Comparison of ENCODE assay signal across 1 cellular context in the genomic region with DNA sequence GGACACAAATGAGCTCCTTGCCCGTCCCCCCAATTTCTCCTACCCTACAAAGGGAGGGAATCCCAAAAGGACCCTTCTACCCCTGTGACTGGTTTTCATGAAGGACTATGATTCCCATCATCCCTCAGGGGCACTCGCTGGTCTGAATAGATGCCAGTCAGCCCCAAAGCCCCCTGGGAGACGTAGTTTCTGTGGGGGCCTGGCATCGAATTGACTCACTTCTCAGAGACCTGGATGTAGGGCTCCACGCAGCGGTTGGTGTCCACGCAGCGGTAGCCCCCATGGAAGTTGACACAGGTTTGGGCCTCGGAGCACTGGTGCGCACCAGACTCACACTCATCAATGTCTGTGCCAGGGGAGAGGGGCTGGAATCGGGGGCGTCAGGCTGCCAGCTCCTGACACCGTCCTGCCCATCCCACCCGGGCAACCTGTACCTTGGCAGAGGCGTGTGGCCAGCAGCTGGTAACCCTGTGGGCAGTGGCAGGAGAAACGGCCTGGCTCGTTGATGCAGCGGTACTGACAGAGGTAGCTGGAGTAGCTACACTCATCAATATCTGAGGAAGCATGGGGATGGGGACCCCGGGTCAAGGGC.
TF ChIP-seq lines count a peak whose summit lies in the region.

No MANE protein-coding gene starts in this region.

TF ChIP-seq in K562, 482 proteins besides CTCF, POLR2A, EP300 and RAD21 (continued from another document and continues in another):
- no peak for TF ChIP-seq TSHZ1 (CRISPR knock-in tag; IDR thresholded peaks at IDR 0.05)
- TF ChIP-seq PRMT5 (CRISPR knock-in tag; IDR thresholded peaks at IDR 0.05) = no peak
- peak; percentile 79 for TF ChIP-seq ZNF143 (CRISPR knock-in tag; IDR thresholded peaks at IDR 0.05)
- no peak for TF ChIP-seq HNRNPL (IDR thresholded peaks at IDR 0.05; ENCODE audit: low read depth, low read length)
- TF ChIP-seq PML (IDR thresholded peaks at IDR 0.05; ENCODE audit: low read length) = no peak
- 0 out of 2 replicates have a peak, but pooled peaks have one; percentile 2 for TF ChIP-seq THAP12 (CRISPR knock-in tag; IDR thresholded peaks at IDR 0.05)
- no peak for TF ChIP-seq EWSR1 (IDR thresholded peaks at IDR 0.05; ENCODE audit: borderline replicate concordance, low read depth, partially characterized antibody)
- no peak for TF ChIP-seq MTA3 (IDR thresholded peaks at IDR 0.05; ENCODE audit: borderline replicate concordance)
- TF ChIP-seq MED1 (CRISPR knock-in tag; IDR thresholded peaks at IDR 0.05; ENCODE audit: borderline replicate concordance) = no peak
- no peak for TF ChIP-seq MCM5 (IDR thresholded peaks at IDR 0.05; ENCODE audit: low read depth)
- no peak for TF ChIP-seq PYGO2 (tag; IDR thresholded peaks at IDR 0.05)
- TF ChIP-seq RUNX1 (IDR thresholded peaks at IDR 0.05; ENCODE audit: low read depth) = no peak
- TF ChIP-seq ZEB2 (IDR thresholded peaks at IDR 0.05) = no peak
- TF ChIP-seq CBX3 (IDR thresholded peaks at IDR 0.05; ENCODE audit: borderline replicate concordance in 1 of 2, low read length in 2 of 2) = no peak
- TF ChIP-seq ZKSCAN8 (CRISPR knock-in tag; IDR thresholded peaks at IDR 0.05) = no peak
- TF ChIP-seq U2AF2 (optimal IDR thresholded peaks at IDR 0.05; ENCODE audit: low read depth, low read length) = no peak
- TF ChIP-seq SRSF7 (optimal IDR thresholded peaks at IDR 0.05; ENCODE audit: low read depth, low read length) = no peak
- TF ChIP-seq, protein P1, sequence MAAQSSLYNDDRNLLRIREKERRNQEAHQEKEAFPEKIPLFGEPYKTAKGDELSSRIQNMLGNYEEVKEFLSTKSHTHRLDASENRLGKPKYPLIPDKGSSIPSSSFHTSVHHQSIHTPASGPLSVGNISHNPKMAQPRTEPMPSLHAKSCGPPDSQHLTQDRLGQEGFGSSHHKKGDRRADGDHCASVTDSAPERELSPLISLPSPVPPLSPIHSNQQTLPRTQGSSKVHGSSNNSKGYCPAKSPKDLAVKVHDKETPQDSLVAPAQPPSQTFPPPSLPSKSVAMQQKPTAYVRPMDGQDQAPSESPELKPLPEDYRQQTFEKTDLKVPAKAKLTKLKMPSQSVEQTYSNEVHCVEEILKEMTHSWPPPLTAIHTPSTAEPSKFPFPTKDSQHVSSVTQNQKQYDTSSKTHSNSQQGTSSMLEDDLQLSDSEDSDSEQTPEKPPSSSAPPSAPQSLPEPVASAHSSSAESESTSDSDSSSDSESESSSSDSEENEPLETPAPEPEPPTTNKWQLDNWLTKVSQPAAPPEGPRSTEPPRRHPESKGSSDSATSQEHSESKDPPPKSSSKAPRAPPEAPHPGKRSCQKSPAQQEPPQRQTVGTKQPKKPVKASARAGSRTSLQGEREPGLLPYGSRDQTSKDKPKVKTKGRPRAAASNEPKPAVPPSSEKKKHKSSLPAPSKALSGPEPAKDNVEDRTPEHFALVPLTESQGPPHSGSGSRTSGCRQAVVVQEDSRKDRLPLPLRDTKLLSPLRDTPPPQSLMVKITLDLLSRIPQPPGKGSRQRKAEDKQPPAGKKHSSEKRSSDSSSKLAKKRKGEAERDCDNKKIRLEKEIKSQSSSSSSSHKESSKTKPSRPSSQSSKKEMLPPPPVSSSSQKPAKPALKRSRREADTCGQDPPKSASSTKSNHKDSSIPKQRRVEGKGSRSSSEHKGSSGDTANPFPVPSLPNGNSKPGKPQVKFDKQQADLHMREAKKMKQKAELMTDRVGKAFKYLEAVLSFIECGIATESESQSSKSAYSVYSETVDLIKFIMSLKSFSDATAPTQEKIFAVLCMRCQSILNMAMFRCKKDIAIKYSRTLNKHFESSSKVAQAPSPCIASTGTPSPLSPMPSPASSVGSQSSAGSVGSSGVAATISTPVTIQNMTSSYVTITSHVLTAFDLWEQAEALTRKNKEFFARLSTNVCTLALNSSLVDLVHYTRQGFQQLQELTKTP (IDR thresholded peaks at IDR 0.05; ENCODE audit: low read depth in 1 of 2, partially characterized antibody in 2 of 2) = peak in 1 of 2 experiments; percentile 95
- no peak for TF ChIP-seq ZNF274 (IDR thresholded peaks at IDR 0.05; ENCODE audit: borderline replicate concordance, low read depth, low read length)
- TF ChIP-seq ZNF707 (CRISPR knock-in tag; conservative IDR thresholded peaks at IDR 0.05) = no peak
- TF ChIP-seq UBTF (IDR thresholded peaks at IDR 0.05; ENCODE audit: borderline replicate concordance in 1 of 2, low read depth in 2 of 2, low read length in 2 of 2) = no peak
- no peak for TF ChIP-seq KAT8 (IDR thresholded peaks at IDR 0.05; ENCODE audit: low read depth)
- TF ChIP-seq ZNF324 (CRISPR knock-in tag; IDR thresholded peaks at IDR 0.05) = no peak
- no peak for TF ChIP-seq SMARCA5 (IDR thresholded peaks at IDR 0.05)
- no peak for TF ChIP-seq MYBL2 (IDR thresholded peaks at IDR 0.05; ENCODE audit: low read depth)
- TF ChIP-seq MYBL2 (CRISPR knock-in tag; IDR thresholded peaks at IDR 0.05; ENCODE audit: borderline replicate concordance) = no peak
- no peak for TF ChIP-seq ZNF644 (tag; IDR thresholded peaks at IDR 0.05; ENCODE audit: low read depth)
- TF ChIP-seq TEAD2 (tag; IDR thresholded peaks at IDR 0.05) = no peak
- 0 out of 2 replicates have a peak, but pooled peaks have one; percentile 17 for TF ChIP-seq SUPT5H (IDR thresholded peaks at IDR 0.05)
- TF ChIP-seq KDM2B (CRISPR knock-in tag; IDR thresholded peaks at IDR 0.05) = no peak
- peak; percentile 80 for TF ChIP-seq RBFOX2 (IDR thresholded peaks at IDR 0.05; ENCODE audit: low read depth, low read length)
- no peak for TF ChIP-seq RBM17 (IDR thresholded peaks at IDR 0.05; ENCODE audit: borderline replicate concordance, low read depth, low read length)
- peak; percentile 86 for TF ChIP-seq HCFC1 (IDR thresholded peaks at IDR 0.05; ENCODE audit: low read depth, low read length)
- TF ChIP-seq HOMEZ (CRISPR knock-in tag; IDR thresholded peaks at IDR 0.05) = no peak
- TF ChIP-seq, protein P2, sequence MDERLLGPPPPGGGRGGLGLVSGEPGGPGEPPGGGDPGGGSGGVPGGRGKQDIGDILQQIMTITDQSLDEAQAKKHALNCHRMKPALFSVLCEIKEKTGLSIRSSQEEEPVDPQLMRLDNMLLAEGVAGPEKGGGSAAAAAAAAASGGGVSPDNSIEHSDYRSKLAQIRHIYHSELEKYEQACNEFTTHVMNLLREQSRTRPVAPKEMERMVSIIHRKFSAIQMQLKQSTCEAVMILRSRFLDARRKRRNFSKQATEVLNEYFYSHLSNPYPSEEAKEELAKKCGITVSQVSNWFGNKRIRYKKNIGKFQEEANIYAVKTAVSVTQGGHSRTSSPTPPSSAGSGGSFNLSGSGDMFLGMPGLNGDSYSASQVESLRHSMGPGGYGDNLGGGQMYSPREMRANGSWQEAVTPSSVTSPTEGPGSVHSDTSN (CRISPR knock-in tag; IDR thresholded peaks at IDR 0.05; ENCODE audit: low read depth) = no peak
- TF ChIP-seq, protein P2 (tag; conservative IDR thresholded peaks at IDR 0.05; ENCODE audit: low read depth) = no peak
- no peak for TF ChIP-seq THRAP3 (IDR thresholded peaks at IDR 0.05; ENCODE audit: borderline replicate concordance)
- TF ChIP-seq ZNF197 (CRISPR knock-in tag; IDR thresholded peaks at IDR 0.05; ENCODE audit: low read depth) = no peak
- TF ChIP-seq, protein P3, sequence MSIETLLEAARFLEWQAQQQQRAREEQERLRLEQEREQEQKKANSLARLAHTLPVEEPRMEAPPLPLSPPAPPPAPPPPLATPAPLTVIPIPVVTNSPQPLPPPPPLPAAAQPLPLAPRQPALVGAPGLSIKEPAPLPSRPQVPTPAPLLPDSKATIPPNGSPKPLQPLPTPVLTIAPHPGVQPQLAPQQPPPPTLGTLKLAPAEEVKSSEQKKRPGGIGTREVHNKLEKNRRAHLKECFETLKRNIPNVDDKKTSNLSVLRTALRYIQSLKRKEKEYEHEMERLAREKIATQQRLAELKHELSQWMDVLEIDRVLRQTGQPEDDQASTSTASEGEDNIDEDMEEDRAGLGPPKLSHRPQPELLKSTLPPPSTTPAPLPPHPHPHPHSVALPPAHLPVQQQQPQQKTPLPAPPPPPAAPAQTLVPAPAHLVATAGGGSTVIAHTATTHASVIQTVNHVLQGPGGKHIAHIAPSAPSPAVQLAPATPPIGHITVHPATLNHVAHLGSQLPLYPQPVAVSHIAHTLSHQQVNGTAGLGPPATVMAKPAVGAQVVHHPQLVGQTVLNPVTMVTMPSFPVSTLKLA (conservative IDR thresholded peaks at IDR 0.05) = no peak
- no peak for TF ChIP-seq TGIF2 (CRISPR knock-in tag; IDR thresholded peaks at IDR 0.05)
- TF ChIP-seq STAT5B (CRISPR knock-in tag; IDR thresholded peaks at IDR 0.05) = no peak
- TF ChIP-seq TCF7L2 (IDR thresholded peaks at IDR 0.05; ENCODE audit: low read depth, low read length) = no peak
- TF ChIP-seq FOXK2 (conservative IDR thresholded peaks at IDR 0.05 in 1 of 2, IDR thresholded peaks at IDR 0.05 in 1 of 2; ENCODE audit: low read depth in 2 of 2) = no peak
- TF ChIP-seq MEF2A (IDR thresholded peaks at IDR 0.05; ENCODE audit: control insufficient read depth, low read depth, low read length) = no peak
- TF ChIP-seq POLR2G (IDR thresholded peaks at IDR 0.05; ENCODE audit: low read depth, low read length) = peak; percentile 78
- no peak for TF ChIP-seq NCOA2 (IDR thresholded peaks at IDR 0.05; ENCODE audit: partially characterized antibody in 2 of 2)
- no peak for TF ChIP-seq TCFL5 (CRISPR knock-in tag; conservative IDR thresholded peaks at IDR 0.05)
- TF ChIP-seq OTX1 (CRISPR knock-in tag; IDR thresholded peaks at IDR 0.05) = no peak
- no peak for TF ChIP-seq ZNF347 (CRISPR knock-in tag; IDR thresholded peaks at IDR 0.05; ENCODE audit: low read depth)
